10 cellular contexts compared by ENCODE assay signal in genomic region chr3:129068291-129068886, GRCh38. TPM values are rescaled to one million over a fixed set of nuclear protein-coding genes. Genes with fewer than 3 reads are reported as not detected.
DNase-seq lines count a peak whose midpoint lies in the region; ATAC-seq, FAIRE-seq and TF ChIP-seq lines count a peak whose summit lies in the region.
"Had no signal": no experiment of that assay in that cellular context is flagged by ENCODE, and none has a peak within 500 bp of the region (broad histone marks: within the 10 kb centered on the region; RNA-seq: fewer than 3 reads in every experiment).

No MANE protein-coding gene starts in this region.

- intact Hi-C loops in HepG2 (cut with micrococcal nuclease; ENCODE audit: unreplicated experiment) (no loop called here), uterus (cut with DNase I; ENCODE audit: low total_unique reads) (no loop called here)

- TF ChIP-seq RAD21 in liver (IDR thresholded peaks at IDR 0.05) (no peak), HepG2 (CRISPR knock-in tag; IDR thresholded peaks at IDR 0.05) (no peak)

- no peak overlapping the region for H3K9ac ChIP-seq in liver (ENCODE audit: low read depth in 1 of 2, low read length in 2 of 2)
- no peak overlapping the region for H3K9ac ChIP-seq in HepG2 (ENCODE audit: insufficient read depth, low read depth, low read length)
- peak overlapping the region; percentile 57 for H3K9ac ChIP-seq in mucosa of stomach (ENCODE audit: low read length)

- no peak for FAIRE-seq in HepG2 (lab: Jason Lieb, UNC)
- FAIRE-seq: colon had no signal

- BruUV-seq in HepG2 (replicated peaks; lab: Mats Ljungman, UMichigan): no TSS peak

- H3K79me2 ChIP-seq in HepG2 (ENCODE audit: insufficient read depth, low read length): no peaks in the 10 kb centered on the region

- H3K4me2 ChIP-seq in HepG2 (ENCODE audit: low read depth, low read length): no peak overlapping the region

- ATAC-seq in HepG2 (no peak), GM18868 (IDR thresholded peaks at IDR 0.05; ENCODE audit: unreplicated experiment) (no peak)
- no peak for ATAC-seq in central memory CD8-positive, alpha-beta T cell (replicated peaks; ENCODE audit: extremely low read depth, poor library complexity, severe bottlenecking)

- 21% methylated on average over 44 of the region's 44 CpGs for WGBS in liver
- WGBS in HepG2 (ENCODE audit: low lambda C conversion rate): 69% methylated on average over 27 of the region's 44 CpGs

- H3K27ac Mint-ChIP-seq in central memory CD8-positive, alpha-beta T cell (ENCODE audit: low read depth): no peak overlapping the region

- H4K20me1 ChIP-seq in HepG2 (ENCODE audit: insufficient read depth, low read length): no peaks in the 10 kb centered on the region

- POLR2A ChIA-PET in HepG2 (lab: Yijun Ruan, JAX): interaction anchor here (0.6 kb wide), 1 partner anchor 144 kb away, joined by 4 read pairs; no protein-coding TSS in a partner anchor

- no peak for DNase-seq in HepG2 (ENCODE audit: low spot score)
- DNase-seq in central memory CD8-positive, alpha-beta T cell (ENCODE audit: low spot score in 2 of 2): no peak
- no peak for DNase-seq in uterus
- no peak for DNase-seq in kidney tubule cell (ENCODE audit: low spot score)
- no peak for DNase-seq in hippocampal formation (lab: John Stamatoyannopoulos, UW)

- TF ChIP-seq POLR2A in HepG2 (IDR thresholded peaks at IDR 0.05; ENCODE audit: insufficient read depth in 1 of 2, low read depth in 2 of 2, low read length in 2 of 2): no peak
- TF ChIP-seq POLR2A in uterus (IDR thresholded peaks at IDR 0.05): no peak

- peak overlapping the region in 2 of 3 donors; percentile 23 to 32 for H3K4me3 ChIP-seq in liver (ENCODE audit: low read depth in 1 of 3, low read length in 3 of 3)
- H3K4me3 ChIP-seq in HepG2 (replicated peaks in 1 of 3; ENCODE audit: insufficient read depth in 1 of 3, low read depth in 2 of 3, low read length in 3 of 3): no peak overlapping the region
- H3K4me3 ChIP-seq in mucosa of stomach (ENCODE audit: low read length): no peak overlapping the region
- peak overlapping the region; percentile 25 to 27 for H3K4me3 ChIP-seq in uterus

- H3K4me1 ChIP-seq in liver (ENCODE audit: control insufficient read depth in 4 of 4, insufficient read depth in 4 of 4, low read length in 3 of 4): peaks cover 0 to 2% (median 0%) of the 10 kb centered on the region in 4 donors
- 0 out of 2 replicates have a peak, but pooled peaks cover 7% of the 10 kb centered on the region for H3K4me1 ChIP-seq in HepG2 (ENCODE audit: insufficient read depth, low read length)
- H3K4me1 ChIP-seq in mucosa of stomach (ENCODE audit: control insufficient read depth, insufficient read depth, low read length): peaks cover 36% of the 10 kb centered on the region
- no peaks in the 10 kb centered on the region for H3K4me1 ChIP-seq in uterus

- H3K36me3 ChIP-seq in liver (ENCODE audit: control insufficient read depth in 4 of 4, insufficient read depth in 3 of 4, low read depth in 1 of 4, low read length in 3 of 4) (no peaks in the 10 kb centered on the region), HepG2 (replicated peaks in 1 of 2; ENCODE audit: control insufficient read depth in 1 of 2, insufficient read depth in 2 of 2, low read length in 2 of 2) (no peaks in the 10 kb centered on the region), mucosa of stomach (ENCODE audit: control insufficient read depth, insufficient read depth, low read length) (no peaks in the 10 kb centered on the region), uterus (no peaks in the 10 kb centered on the region)

- peaks cover 1% of the 10 kb centered on the region for H3K36me3 Mint-ChIP-seq in central memory CD8-positive, alpha-beta T cell (ENCODE audit: insufficient read depth)

- H3K9me3 ChIP-seq in liver (ENCODE audit: control insufficient read depth in 4 of 4, low read length in 3 of 4) (no peaks in the 10 kb centered on the region), HepG2 (ENCODE audit: low read length) (no peaks in the 10 kb centered on the region), mucosa of stomach (ENCODE audit: control insufficient read depth, low read length) (no peaks in the 10 kb centered on the region), uterus (no peaks in the 10 kb centered on the region)

- in situ Hi-C loops in HepG2 (cut with HindIII; ENCODE audit: extremely low pct_ligation_motif_present, low pct_unique_long_range_greater_than_20kb): no loop called here

- peaks cover 40% of the 10 kb centered on the region for H3K27me3 Mint-ChIP-seq in central memory CD8-positive, alpha-beta T cell

- no peaks in the 10 kb centered on the region for H3K9me3 Mint-ChIP-seq in central memory CD8-positive, alpha-beta T cell

- H2AFZ ChIP-seq in HepG2 (ENCODE audit: low read length): no peak overlapping the region

- H3K27me3 ChIP-seq in liver (ENCODE audit: control insufficient read depth in 4 of 4, insufficient read depth in 4 of 4, low read length in 3 of 4) (no peaks in the 10 kb centered on the region), HepG2 (ENCODE audit: control insufficient read depth in 1 of 2, insufficient read depth in 2 of 2, low read length in 2 of 2) (peaks cover 1 to 27% of the 10 kb centered on the region in 2 experiments; a peak in 4 of 5 replicates), mucosa of stomach (ENCODE audit: control insufficient read depth, insufficient read depth, low read length) (no peaks in the 10 kb centered on the region), uterus (no peaks in the 10 kb centered on the region)

- no peaks in the 10 kb centered on the region for H3K4me1 Mint-ChIP-seq in central memory CD8-positive, alpha-beta T cell

- no peak for TF ChIP-seq CTCF in liver (IDR thresholded peaks at IDR 0.05; ENCODE audit: low read depth, low read length, missing input control)
- TF ChIP-seq CTCF in HepG2 (CRISPR knock-in tag; IDR thresholded peaks at IDR 0.05): no peak
- no peak for TF ChIP-seq CTCF in uterus (IDR thresholded peaks at IDR 0.05)

- CTCF ChIA-PET in HepG2 (lab: Yijun Ruan, JAX; ENCODE audit: low intra/inter-chr PET ratio, low total read pairs): no interaction called here

- no peak for TF ChIP-seq EP300 in HepG2 (IDR thresholded peaks at IDR 0.05; ENCODE audit: low read depth in 2 of 2, low read length in 2 of 2)
- TF ChIP-seq EP300 in HepG2 (CRISPR knock-in tag; IDR thresholded peaks at IDR 0.05; ENCODE audit: borderline replicate concordance): no peak

- H3K27ac ChIP-seq in liver (ENCODE audit: low read depth in 1 of 2, low read length in 2 of 2): no peak overlapping the region
- no peak overlapping the region for H3K27ac ChIP-seq in HepG2 (ENCODE audit: extremely low read length, insufficient read depth, low read length)
- H3K27ac ChIP-seq in uterus: peak overlapping the region in 1 of 2 donors; percentile 51

- H3K4me3 Mint-ChIP-seq in central memory CD8-positive, alpha-beta T cell: peak overlapping the region; percentile 59

RNA-seq across cellular contexts. Expression of gene GP9, which starts 7.8 kb away (rescaled TPM):
- total RNA-seq in liver: 10 to 100 TPM in 1 of 2 donors, not detected in 1; 12.0 TPM
- polyA plus RNA-seq in liver: under 1 TPM in 1 of 2 donors, not detected in 1; 0.16 TPM
- not detected in 2 replicates for total RNA-seq in HepG2 (2016; rRNA removed; fragmentation: Illumina TruSeq; extraction: Trizol)
- total RNA-seq in HepG2 (2016; cell fraction: cytosol; rRNA removed; fragmentation: Illumina TruSeq; extraction: Trizol; ENCODE audit: low read depth): not detected in 2 replicates
- not detected in 2 replicates for total RNA-seq in HepG2 (2016; cell fraction: insoluble cytoplasmic fraction; rRNA removed; fragmentation: Illumina TruSeq; extraction: Trizol)
- not detected in 2 replicates for total RNA-seq in HepG2 (2016; cell fraction: membrane; rRNA removed; fragmentation: Illumina TruSeq; extraction: Trizol)
- not detected in 2 replicates for total RNA-seq in HepG2 (2016; cell fraction: nucleus; rRNA removed; fragmentation: Illumina TruSeq; extraction: Trizol)
- polyA plus RNA-seq in HepG2 (2011; rRNA removed): not detected in 2 replicates
- polyA plus RNA-seq in HepG2 (2011; cell fraction: cytosol; rRNA removed): not detected in 2 replicates
- not detected in 2 replicates for polyA plus RNA-seq in HepG2 (2011; cell fraction: nucleus; rRNA removed)
- not detected in 2 replicates for polyA plus RNA-seq in HepG2 (2012)
- polyA plus RNA-seq in HepG2 (2016; cell fraction: cytosol; fragmentation: Illumina TruSeq; extraction: Trizol; ENCODE audit: low read depth): not detected in 2 replicates
- not detected in 2 replicates for polyA plus RNA-seq in HepG2 (2016; cell fraction: insoluble cytoplasmic fraction; fragmentation: Illumina TruSeq; extraction: Trizol; ENCODE audit: low read depth)
- not detected in 2 replicates for polyA plus RNA-seq in HepG2 (2016; cell fraction: membrane; fragmentation: Illumina TruSeq; extraction: Trizol; ENCODE audit: low read depth)
- polyA plus RNA-seq in HepG2 (2016; cell fraction: nucleus; fragmentation: Illumina TruSeq; extraction: Trizol; ENCODE audit: insufficient read depth, low read depth): not detected in 2 replicates
- not detected in 2 replicates for polyA minus RNA-seq in HepG2 (2011; rRNA and poly(A)+ RNA removed; ENCODE audit: low replicate concordance)
- not detected in 2 replicates for polyA minus RNA-seq in HepG2 (2011; cell fraction: cytosol; rRNA and poly(A)+ RNA removed)
- not detected in 2 replicates for polyA minus RNA-seq in HepG2 (2011; cell fraction: nucleus; rRNA and poly(A)+ RNA removed)
- under 1 TPM in 1 of 4 donors, not detected in 3; 0.35 TPM for total RNA-seq in uterus
- total RNA-seq: SK-MEL-5 had no signal

RNA-seq across cellular contexts. Expression of gene RAB43, which starts 53.2 kb away (rescaled TPM):
- total RNA-seq in liver: 10 to 100 TPM; 20.7 to 58.1 TPM
- polyA plus RNA-seq in liver: 10 to 100 TPM; 13.4 to 32.4 TPM
- 10.2 and 11.8 TPM in 2 replicates for total RNA-seq in HepG2 (2016; rRNA removed; fragmentation: Illumina TruSeq; extraction: Trizol)
- total RNA-seq in HepG2 (2016; cell fraction: cytosol; rRNA removed; fragmentation: Illumina TruSeq; extraction: Trizol; ENCODE audit: low read depth): 4.9 and 6.6 TPM in 2 replicates
- total RNA-seq in HepG2 (2016; cell fraction: insoluble cytoplasmic fraction; rRNA removed; fragmentation: Illumina TruSeq; extraction: Trizol): 8.0 and 12.6 TPM in 2 replicates
- total RNA-seq in HepG2 (2016; cell fraction: membrane; rRNA removed; fragmentation: Illumina TruSeq; extraction: Trizol): 14.1 and 16.2 TPM in 2 replicates
- total RNA-seq in HepG2 (2016; cell fraction: nucleus; rRNA removed; fragmentation: Illumina TruSeq; extraction: Trizol): 5.6 and 13.6 TPM in 2 replicates
- 18.4 and 23.4 TPM in 2 replicates for polyA plus RNA-seq in HepG2 (2011; rRNA removed)
- polyA plus RNA-seq in HepG2 (2011; cell fraction: cytosol; rRNA removed): 14.9 and 21.3 TPM in 2 replicates
- polyA plus RNA-seq in HepG2 (2011; cell fraction: nucleus; rRNA removed): 38.7 and 47.9 TPM in 2 replicates
- 14.5 and 21.3 TPM in 2 replicates for polyA plus RNA-seq in HepG2 (2012)
- polyA plus RNA-seq in HepG2 (2016; cell fraction: cytosol; fragmentation: Illumina TruSeq; extraction: Trizol; ENCODE audit: low read depth): 7.2 and 8.1 TPM in 2 replicates
- 5.7 and 8.1 TPM in 2 replicates for polyA plus RNA-seq in HepG2 (2016; cell fraction: insoluble cytoplasmic fraction; fragmentation: Illumina TruSeq; extraction: Trizol; ENCODE audit: low read depth)
- polyA plus RNA-seq in HepG2 (2016; cell fraction: membrane; fragmentation: Illumina TruSeq; extraction: Trizol; ENCODE audit: low read depth): 11.0 and 12.3 TPM in 2 replicates
- 6.8 and 12.5 TPM in 2 replicates for polyA plus RNA-seq in HepG2 (2016; cell fraction: nucleus; fragmentation: Illumina TruSeq; extraction: Trizol; ENCODE audit: insufficient read depth, low read depth)
- 7.2 and 49.7 TPM in 2 replicates for polyA minus RNA-seq in HepG2 (2011; rRNA and poly(A)+ RNA removed; ENCODE audit: low replicate concordance)
- 13.9 and 15.6 TPM in 2 replicates for polyA minus RNA-seq in HepG2 (2011; cell fraction: cytosol; rRNA and poly(A)+ RNA removed)
- polyA minus RNA-seq in HepG2 (2011; cell fraction: nucleus; rRNA and poly(A)+ RNA removed): 12.1 and 13.3 TPM in 2 replicates
- total RNA-seq in uterus: 10 to 100 TPM; 10.8 to 38.2 (median 26.8) TPM

Comparison
In these comparisons a context has a peak if more than half of its experiments do, and no peak if none do; other contexts are left out.
1. H3K4me3 ChIP-seq: peak in liver (2 of 3) and uterus (2 of 2); none in HepG2 (0 of 3) and mucosa of stomach (single experiment).